In genomic region chr2:64104944-64105343, GRCh38 we compare ENCODE assay signal across 14 cellular contexts. TPM values are rescaled to one million over a fixed set of nuclear protein-coding genes. Genes with fewer than 3 reads are reported as not detected.
A peak's percentile ranks its signal among the peaks of the same experiment; 100 is the strongest.
DNase-seq lines count a peak whose midpoint lies in the region; ATAC-seq and TF ChIP-seq lines count a peak whose summit lies in the region.
"Had no signal": no experiment of that assay in that cellular context is flagged by ENCODE, and none has a peak within 500 bp of the region (broad histone marks: within the 10 kb centered on the region; RNA-seq: fewer than 3 reads in every experiment).

No MANE protein-coding gene starts in this region.

- no peaks in the 10 kb centered on the region for H3K27me3 ChIP-seq in CD4-positive, CD25-positive, alpha-beta regulatory T cell (ENCODE audit: control insufficient read depth, insufficient read depth, low read length)
- H3K27me3 ChIP-seq: MG63 had no signal

- peaks cover 65% of the 10 kb centered on the region for H3K4me1 ChIP-seq in CD4-positive, CD25-positive, alpha-beta regulatory T cell (ENCODE audit: control insufficient read depth, insufficient read depth, low read length, poor library complexity, severe bottlenecking)

- peaks cover 38% of the 10 kb centered on the region for H3K36me3 ChIP-seq in CD4-positive, CD25-positive, alpha-beta regulatory T cell (ENCODE audit: control insufficient read depth, insufficient read depth, low read length)
- H3K36me3 ChIP-seq: MG63 had no signal

- no peak overlapping the region for H3K27ac ChIP-seq in CD4-positive, CD25-positive, alpha-beta regulatory T cell (ENCODE audit: insufficient read depth, low read length, poor library complexity, severe bottlenecking)

- peaks cover 31 to 97% (median 77%) of the 10 kb centered on the region in 4 donors for H3K4me1 Mint-ChIP-seq in CD4-positive, CD25-positive, alpha-beta regulatory T cell
- H3K4me1 Mint-ChIP-seq in T-cell: peaks cover 74 to 76% (median 75%) of the 10 kb centered on the region in 3 donors
- peaks cover 0 to 6% of the 10 kb centered on the region in 2 donors for H3K4me1 Mint-ChIP-seq in natural killer cell

- peak overlapping the region; percentile 47 to 68 (median 63) for H3K27ac Mint-ChIP-seq in CD4-positive, CD25-positive, alpha-beta regulatory T cell
- H3K27ac Mint-ChIP-seq in T-cell: peak overlapping the region; percentile 50 to 70
- no peak overlapping the region for H3K27ac Mint-ChIP-seq in natural killer cell

- TF ChIP-seq RAD21 in Ishikawa (IDR thresholded peaks at IDR 0.05; ENCODE audit: low read depth): no peak

- no peak for ATAC-seq in CD4-positive, CD25-positive, alpha-beta regulatory T cell (ENCODE audit: low read depth in 2 of 2)
- no peak for ATAC-seq in T-cell (replicated peaks in 1 of 4)
- ATAC-seq in natural killer cell: no peak
- no peak for ATAC-seq in GM21367 (IDR thresholded peaks at IDR 0.05; ENCODE audit: unreplicated experiment)
- ATAC-seq in GM21390 (IDR thresholded peaks at IDR 0.05; ENCODE audit: unreplicated experiment): no peak
- ATAC-seq: activated T-helper 17 cell treated with anti-CD3 and anti-CD28 coated beads, Interleukin-2, amount 50 U/mL, for 72 hours; stimulated activated naive B cell treated with anti-CD40 and anti-IgM and Interleukin-4, amounts not matched to agents 10 μg/mL and 1 μg/mL and 100 μg/mL, for 72 hours had no signal

- peak overlapping the region in 2 of 4 donors; percentile 8 to 61 for H3K4me3 Mint-ChIP-seq in CD4-positive, CD25-positive, alpha-beta regulatory T cell
- H3K4me3 Mint-ChIP-seq in T-cell (no peak overlapping the region), natural killer cell (no peak overlapping the region)
- H3K4me3 Mint-ChIP-seq: activated T-helper 17 cell treated with anti-CD3 and anti-CD28 coated beads, Interleukin-2, amount 50 U/mL, for 72 hours; stimulated activated naive B cell treated with anti-CD40 and anti-IgM and Interleukin-4, amounts not matched to agents 10 μg/mL and 1 μg/mL and 100 μg/mL, for 72 hours had no signal

- intact Hi-C loops in natural killer cell (cut with micrococcal nuclease): no loop called here

- H3K27me3 Mint-ChIP-seq in CD4-positive, CD25-positive, alpha-beta regulatory T cell: no peaks in the 10 kb centered on the region
- no peaks in the 10 kb centered on the region for H3K27me3 Mint-ChIP-seq in T-cell
- no peaks in the 10 kb centered on the region for H3K27me3 Mint-ChIP-seq in natural killer cell (ENCODE audit: low read depth in 2 of 2)
- H3K27me3 Mint-ChIP-seq: activated T-helper 17 cell treated with anti-CD3 and anti-CD28 coated beads, Interleukin-2, amount 50 U/mL, for 72 hours; stimulated activated naive B cell treated with anti-CD40 and anti-IgM and Interleukin-4, amounts not matched to agents 10 μg/mL and 1 μg/mL and 100 μg/mL, for 72 hours had no signal

- peaks cover 0 to 2% (median 0%) of the 10 kb centered on the region in 7 donors for H3K9me3 Mint-ChIP-seq in CD4-positive, CD25-positive, alpha-beta regulatory T cell
- H3K9me3 Mint-ChIP-seq in T-cell: no peaks in the 10 kb centered on the region
- H3K9me3 Mint-ChIP-seq in natural killer cell: no peaks in the 10 kb centered on the region
- H3K9me3 Mint-ChIP-seq: activated T-helper 17 cell treated with anti-CD3 and anti-CD28 coated beads, Interleukin-2, amount 50 U/mL, for 72 hours; stimulated activated naive B cell treated with anti-CD40 and anti-IgM and Interleukin-4, amounts not matched to agents 10 μg/mL and 1 μg/mL and 100 μg/mL, for 72 hours had no signal

- POLR2A ChIA-PET in T-cell (lab: Charles Lee): no interaction called here

- H3K36me3 Mint-ChIP-seq in CD4-positive, CD25-positive, alpha-beta regulatory T cell: peaks cover 48% of the 10 kb centered on the region
- H3K36me3 Mint-ChIP-seq in T-cell (peaks cover 50% of the 10 kb centered on the region), natural killer cell (no peaks in the 10 kb centered on the region)

- no peak overlapping the region for H3K4me3 ChIP-seq in CD4-positive, CD25-positive, alpha-beta regulatory T cell (ENCODE audit: low read depth, low read length)
- H3K4me3 ChIP-seq: MG63 had no signal

- no peak for TF ChIP-seq EP300 in Ishikawa (IDR thresholded peaks at IDR 0.05; ENCODE audit: borderline replicate concordance)

- H3K9me3 ChIP-seq in CD4-positive, CD25-positive, alpha-beta regulatory T cell (ENCODE audit: control insufficient read depth in 2 of 2, low read length in 2 of 2): no peaks in the 10 kb centered on the region
- H3K9me3 ChIP-seq: MG63 had no signal

- DNase-seq in CD4-positive, CD25-positive, alpha-beta regulatory T cell: no peak
- no peak for DNase-seq in T-cell
- DNase-seq in left kidney (ENCODE audit: low read depth, low spot score): peak; percentile 12
- DNase-seq in GM20000 (ENCODE audit: low spot score): no peak
- no peak for DNase-seq in natural killer cell
- DNase-seq: activated CD4-positive, alpha-beta T cell treated with anti-CD3 and anti-CD28 coated beads for 48 hours; MG63; NCI-H526; stimulated activated naive B cell treated with anti-CD40 and anti-IgM and Interleukin-4, amounts not matched to agents 10 μg/mL and 1 μg/mL and 100 μg/mL, for 72 hours; SW 1271 had no signal

- CTCF ChIA-PET in T-cell (lab: Charles Lee): interaction anchor here in 1 of 2 donors (0.6 to 1.8 kb wide), 4 partner anchors 55 to 223 kb away, joined by 3 to 6 read pairs (median 4); no protein-coding TSS in a partner anchor

- TF ChIP-seq CTCF in GM20000 (IDR thresholded peaks at IDR 0.05; ENCODE audit: extremely low read depth, missing control alignments) (no peak), natural killer cell (IDR thresholded peaks at IDR 0.05) (no peak)

TF ChIP-seq in Ishikawa, 13 proteins besides CTCF, POLR2A, EP300 and RAD21:
- TF ChIP-seq NFIC (IDR thresholded peaks at IDR 0.05) (peak; percentile 43; the same call in 1 of the 2 replicates), FOXM1 (IDR thresholded peaks at IDR 0.05; ENCODE audit: borderline replicate concordance, low read depth) (no peak)
TF ChIP-seq in Ishikawa: peak in this region for 1.

RNA-seq across cellular contexts. Expression of gene PELI1, which starts 39.3 kb away (rescaled TPM):
- total RNA-seq in CD4-positive, CD25-positive, alpha-beta regulatory T cell: 405 TPM
- polyA plus RNA-seq in CD4-positive, CD25-positive, alpha-beta regulatory T cell: 10 to 100 TPM; 32.9 to 39.8 (median 33.8) TPM
- 100 to 1,000 TPM in 2 of 5 donors, 10 to 100 TPM in 3; 41.9 to 195 (median 50.4) TPM for total RNA-seq in T-cell
- 100 to 1,000 TPM in 1 of 3 donors, 10 to 100 TPM in 2; 42.3 to 141 (median 65.0) TPM for total RNA-seq in natural killer cell

Comparison
In these comparisons a context has a peak if more than half of its experiments do, and no peak if none do; other contexts are left out.
1. H3K27ac Mint-ChIP-seq: peak in CD4-positive, CD25-positive, alpha-beta regulatory T cell (3 of 3) and T-cell (2 of 2); none in natural killer cell (0 of 2).